Comparison of ENCODE assay signal across 10 cellular contexts in genomic region chr20:3041818-3042504, GRCh38. TPM values are rescaled to one million over a fixed set of nuclear protein-coding genes. Genes with fewer than 3 reads are reported as not detected.
DNase-seq lines count a peak whose midpoint lies in the region; ATAC-seq and TF ChIP-seq lines count a peak whose summit lies in the region.
"Had no signal": no experiment of that assay in that cellular context is flagged by ENCODE, and none has a peak within 500 bp of the region (broad histone marks: within the 10 kb centered on the region; RNA-seq: fewer than 3 reads in every experiment).

No MANE protein-coding gene starts in this region.

- DNase-seq in CD4-positive, alpha-beta T cell: no peak
- peak; percentile 54 for DNase-seq in NCI-H2029 treated with DMSO at 0.1 percent for 48 hours (lab: John Stamatoyannopoulos, UW)
- DNase-seq in dorsolateral prefrontal cortex: no peak
- DNase-seq in naive B cell: no peak
- DNase-seq in globus pallidus (ENCODE audit: low spot score): no peak
- no peak for DNase-seq in COLO829 (ENCODE audit: low spot score)
- DNase-seq in GM23248: no peak
- DNase-seq: activated CD4-positive, alpha-beta T cell treated with anti-CD3 and anti-CD28 coated beads for 4 hours; foreskin keratinocyte had no signal

- CTCF ChIA-PET in CD4-positive, alpha-beta T cell (lab: Charles Lee): no interaction called here

- H3K79me2 ChIP-seq in GM23248 (ENCODE audit: insufficient read depth): peaks cover 6% of the 10 kb centered on the region

- H3K27ac Mint-ChIP-seq in CD4-positive, alpha-beta T cell: peak overlapping the region; percentile 20
- H3K27ac Mint-ChIP-seq in naive B cell: peak overlapping the region in 4 of 6 donors; percentile 42 to 84 (median 62)

- no peak overlapping the region for H3K4me3 Mint-ChIP-seq in CD4-positive, alpha-beta T cell
- peak overlapping the region in 1 of 8 donors; percentile 24 for H3K4me3 Mint-ChIP-seq in naive B cell

- H3K9me2 ChIP-seq in GM23248 (ENCODE audit: insufficient read depth): no peaks in the 10 kb centered on the region

- H2AFZ ChIP-seq in GM23248: no peak overlapping the region

- no peaks in the 10 kb centered on the region for H3K9me3 ChIP-seq in CD4-positive, alpha-beta T cell (ENCODE audit: control insufficient read depth, low read length)
- H3K9me3 ChIP-seq in GM23248 (ENCODE audit: low read depth): no peaks in the 10 kb centered on the region

- H3K27me3 ChIP-seq in CD4-positive, alpha-beta T cell (ENCODE audit: control insufficient read depth, insufficient read depth, low read length): no peaks in the 10 kb centered on the region
- H3K27me3 ChIP-seq in dorsolateral prefrontal cortex (no peaks in the 10 kb centered on the region), GM23248 (replicated peaks; ENCODE audit: insufficient read depth) (no peaks in the 10 kb centered on the region)
- H3K27me3 ChIP-seq: foreskin keratinocyte had no signal

- H3K27ac ChIP-seq in CD4-positive, alpha-beta T cell (ENCODE audit: low read depth, low read length): peak overlapping the region; percentile 11
- H3K27ac ChIP-seq in dorsolateral prefrontal cortex (peak overlapping the region in 55 of 59 donors; percentile 3 to 94 (median 66)), GM23248 (no peak overlapping the region)
- H3K27ac ChIP-seq: foreskin keratinocyte had no signal

- H4K20me1 ChIP-seq in GM23248 (ENCODE audit: insufficient read depth): no peaks in the 10 kb centered on the region

- H3K9me3 Mint-ChIP-seq in CD4-positive, alpha-beta T cell: no peaks in the 10 kb centered on the region
- H3K9me3 Mint-ChIP-seq in naive B cell: no peaks in the 10 kb centered on the region

- peaks cover 7% of the 10 kb centered on the region; the same call in 1 of the 2 replicates for H3K4me1 ChIP-seq in GM23248 (ENCODE audit: insufficient read depth)
- H3K4me1 ChIP-seq: foreskin keratinocyte had no signal

- 50 to 52% methylated on average over 13 of the region's 13 CpGs for WGBS in GM23248 (ENCODE audit: low coverage in 1 of 2, low lambda C conversion rate in 2 of 2, missing lambda C conversion rate in 2 of 2), 2 experiments

- H3K4me3 ChIP-seq in dorsolateral prefrontal cortex (no peak overlapping the region), GM23248 (no peak overlapping the region)

- in situ Hi-C loops in GM23248 (cut with MboI): no loop called here

- intact Hi-C loops in CD4-positive, alpha-beta T cell (cut with DNase I, micrococcal nuclease): loop anchor here in 1 of 2 experiments (5.0 to 10.0 kb wide), 3 partner anchors 163 to 200 kb away; partner anchors contain the start of genes DDRGK1, ITPA, PCED1A and PTPRA
- intact Hi-C loops in dorsolateral prefrontal cortex (cut with DNase I): no loop called here

- peaks cover 12% of the 10 kb centered on the region for H3K4me1 Mint-ChIP-seq in CD4-positive, alpha-beta T cell (ENCODE audit: low read depth)
- peaks cover 15 to 18% (median 16%) of the 10 kb centered on the region in 3 donors for H3K4me1 Mint-ChIP-seq in naive B cell

- no peaks in the 10 kb centered on the region for H3K27me3 Mint-ChIP-seq in CD4-positive, alpha-beta T cell
- H3K27me3 Mint-ChIP-seq in naive B cell: no peaks in the 10 kb centered on the region

- no peak overlapping the region for H3K4me2 ChIP-seq in GM23248 (ENCODE audit: unreplicated experiment)

- peaks cover 54% of the 10 kb centered on the region for H3K36me3 Mint-ChIP-seq in CD4-positive, alpha-beta T cell (ENCODE audit: low read depth)
- H3K36me3 Mint-ChIP-seq in naive B cell: peaks cover 8 to 14% of the 10 kb centered on the region in 2 donors

- no peak for TF ChIP-seq CTCF in CD4-positive, alpha-beta T cell (IDR thresholded peaks at IDR 0.05)
- TF ChIP-seq CTCF in dorsolateral prefrontal cortex (IDR thresholded peaks at IDR 0.05 in 54 of 56, conservative IDR thresholded peaks at IDR 0.05 in 2 of 56; ENCODE audit: low read depth in 1 of 56, partially characterized antibody in 56 of 56): no peak

- H3K36me3 ChIP-seq in GM23248 (ENCODE audit: low read depth): peaks cover 7% of the 10 kb centered on the region; the same call in 1 of the 2 replicates

- H3K9ac ChIP-seq in GM23248: no peak overlapping the region

- POLR2A ChIA-PET in CD4-positive, alpha-beta T cell (lab: Charles Lee): no interaction called here

- no peak for ATAC-seq in CD4-positive, alpha-beta T cell (ENCODE audit: poor library complexity)
- ATAC-seq in naive B cell (ENCODE audit: low read depth in 2 of 2): no peak
- ATAC-seq in GM18873 (IDR thresholded peaks at IDR 0.05; ENCODE audit: low FRiP score, unreplicated experiment): no peak
- ATAC-seq: foreskin keratinocyte had no signal

- 0 out of 2 replicates have a peak, but pooled peaks cover 6% of the 10 kb centered on the region for H3F3A ChIP-seq in GM23248 (ENCODE audit: insufficient read depth)

RNA-seq across cellular contexts. Expression of gene GNRH2, which starts 1.5 kb away (rescaled TPM):
- total RNA-seq in CD4-positive, alpha-beta T cell: not detected
- 1 to 10 TPM in 85 of 120 experiments, under 1 TPM in 15, not detected in 20; 0.54 to 6.0 (median 1.8) TPM for total RNA-seq in dorsolateral prefrontal cortex
- polyA plus RNA-seq in naive B cell (ENCODE audit: low read depth in 6 of 6) (not detected), GM23248 (2016; fragmentation: Nextera tagmentation; extraction: Ambion mirVana) (not detected in 2 replicates)
- total RNA-seq in GM23248 (2014; rRNA removed; shearing (Covaris generic)): not detected in 2 replicates
- total RNA-seq: foreskin keratinocyte had no signal
- polyA plus RNA-seq: foreskin keratinocyte had no signal

RNA-seq across cellular contexts. Expression of gene MRPS26, which starts 3.9 kb away (rescaled TPM):
- 10 to 100 TPM; 19.3 to 22.7 TPM for total RNA-seq in CD4-positive, alpha-beta T cell
- 10 to 100 TPM; 31.6 to 66.0 (median 49.9) TPM for total RNA-seq in dorsolateral prefrontal cortex
- polyA plus RNA-seq in naive B cell (ENCODE audit: low read depth in 6 of 6) (10 to 100 TPM; 64.0 to 94.6 (median 79.8) TPM), GM23248 (2016; fragmentation: Nextera tagmentation; extraction: Ambion mirVana) (44.5 and 48.2 TPM in 2 replicates)
- total RNA-seq in GM23248 (2014; rRNA removed; shearing (Covaris generic)): 24.2 and 48.2 TPM in 2 replicates

RNA-seq across cellular contexts. Expression of gene OXT, which starts 29.5 kb away (rescaled TPM):
- total RNA-seq in CD4-positive, alpha-beta T cell: 1 to 10 TPM; 1.1 to 1.6 TPM
- total RNA-seq in dorsolateral prefrontal cortex: 1 to 10 TPM in 7 of 120 experiments, not detected in 113; 1.1 to 2.0 (median 1.8) TPM
- polyA plus RNA-seq in naive B cell (ENCODE audit: low read depth in 6 of 6) (1 to 10 TPM in 3 of 6 donors, under 1 TPM in 1, not detected in 2; 0.79 to 1.5 (median 1.2) TPM), GM23248 (2016; fragmentation: Nextera tagmentation; extraction: Ambion mirVana) (0.40 and 0.70 TPM in 2 replicates)
- total RNA-seq in GM23248 (2014; rRNA removed; shearing (Covaris generic)): not detected in 2 replicates
- total RNA-seq: foreskin keratinocyte had no signal
- polyA plus RNA-seq: foreskin keratinocyte had no signal

RNA-seq across cellular contexts. Expression of gene AVP, which starts 42.6 kb away (rescaled TPM):
- under 1 TPM; 0.47 to 0.56 TPM for total RNA-seq in CD4-positive, alpha-beta T cell
- 1 to 10 TPM in 5 of 120 experiments, under 1 TPM in 5, not detected in 110; 0.80 to 1.4 (median 1.0) TPM for total RNA-seq in dorsolateral prefrontal cortex
- polyA plus RNA-seq in naive B cell (ENCODE audit: low read depth in 6 of 6) (not detected), GM23248 (2016; fragmentation: Nextera tagmentation; extraction: Ambion mirVana) (not detected in 2 replicates)
- not detected in 2 replicates for total RNA-seq in GM23248 (2014; rRNA removed; shearing (Covaris generic))
- total RNA-seq: foreskin keratinocyte had no signal
- polyA plus RNA-seq: foreskin keratinocyte had no signal
